Comparison of ENCODE assay signal across 8 cellular contexts in genomic region chr16:1812732-1813163, GRCh38. TPM values are rescaled to one million over a fixed set of nuclear protein-coding genes. Genes with fewer than 3 reads are reported as not detected.
DNase-seq lines count a peak whose midpoint lies in the region; ATAC-seq and TF ChIP-seq lines count a peak whose summit lies in the region.

No MANE protein-coding gene starts in this region.

- H3K4me3 Mint-ChIP-seq in glutamatergic neuron (ENCODE audit: unreplicated experiment) (no peak overlapping the region), mesothelial cell of epicardium (no peak overlapping the region)

- in situ Hi-C loops in ACHN (cut with HindIII; ENCODE audit: low pct_ligation_motif_present, low pct_unique_long_range_greater_than_20kb, low sequenced_read_pairs) = no loop called here

- H3F3A ChIP-seq in OCI-LY1 (ENCODE audit: insufficient read depth, low read length) = no peaks in the 10 kb centered on the region

- no peak overlapping the region for H3K4me2 ChIP-seq in OCI-LY1 (ENCODE audit: low read length)

- TF ChIP-seq CTCF in OCI-LY1 (IDR thresholded peaks at IDR 0.05; ENCODE audit: low read length) (peak; percentile 38; the same call in 1 of the 2 replicates), glutamatergic neuron (IDR thresholded peaks at IDR 0.05; ENCODE audit: partially characterized antibody, unreplicated experiment) (no peak), mesothelial cell of epicardium (IDR thresholded peaks at IDR 0.05; ENCODE audit: unreplicated experiment) (no peak)

- no peak for ATAC-seq in HG02970 (IDR thresholded peaks at IDR 0.05; ENCODE audit: low FRiP score, unreplicated experiment)

- no peak overlapping the region for H2AFZ ChIP-seq in OCI-LY1 (ENCODE audit: low read length)

- H3K9me3 ChIP-seq in OCI-LY1 (ENCODE audit: low read length) = no peaks in the 10 kb centered on the region

- H3K27me3 Mint-ChIP-seq in glutamatergic neuron (ENCODE audit: unreplicated experiment) (peaks cover 1% of the 10 kb centered on the region), mesothelial cell of epicardium (ENCODE audit: low read depth) (no peaks in the 10 kb centered on the region)

- no peaks in the 10 kb centered on the region; the same call in none of the 2 replicates for H3K36me3 ChIP-seq in H7 (replicated peaks; ENCODE audit: control insufficient read depth, insufficient read depth, low read length)
- no peaks in the 10 kb centered on the region for H3K36me3 ChIP-seq in OCI-LY1 (ENCODE audit: insufficient read depth, low read length)

- H3K36me3 Mint-ChIP-seq in glutamatergic neuron (ENCODE audit: unreplicated experiment) = no peaks in the 10 kb centered on the region
- H3K36me3 Mint-ChIP-seq in mesothelial cell of epicardium = peaks cover 18% of the 10 kb centered on the region

- H3K4me3 ChIP-seq in H7 (ENCODE audit: insufficient read depth, low read depth, low read length) = no peak overlapping the region
- no peak overlapping the region for H3K4me3 ChIP-seq in OCI-LY1 (ENCODE audit: low read depth, low read length, poor library complexity, severe bottlenecking)

- no peak overlapping the region for H3K27ac ChIP-seq in OCI-LY1 (ENCODE audit: low read depth, low read length, poor library complexity, severe bottlenecking)

- H3K27me3 ChIP-seq in H7 (ENCODE audit: control insufficient read depth, insufficient read depth, low read length) (no peaks in the 10 kb centered on the region), OCI-LY1 (ENCODE audit: insufficient read depth, low read length) (no peaks in the 10 kb centered on the region)

- H3K79me2 ChIP-seq in OCI-LY1 (ENCODE audit: insufficient read depth, low read length) = no peaks in the 10 kb centered on the region

- H3K9me2 ChIP-seq in OCI-LY1 (ENCODE audit: low read depth, low read length) = no peaks in the 10 kb centered on the region

- peak; percentile 19 for DNase-seq in ACHN
- DNase-seq in H7 = peak; percentile 88
- peak; percentile 43 for DNase-seq in activated naive CD4-positive, alpha-beta T cell treated with Interleukin-2 at 50 U/mL for 16 hours
- DNase-seq in glutamatergic neuron = peak; percentile 63
- peak; percentile 61 for DNase-seq in renal cortical epithelial cell (ENCODE audit: low read depth)
- DNase-seq in mesothelial cell of epicardium (ENCODE audit: low spot score in 2 of 2, unreplicated experiment in 2 of 2) = no peak

- no peak overlapping the region for H3K27ac Mint-ChIP-seq in glutamatergic neuron (ENCODE audit: unreplicated experiment)
- no peak overlapping the region for H3K27ac Mint-ChIP-seq in mesothelial cell of epicardium

- H3K4me1 Mint-ChIP-seq in glutamatergic neuron (ENCODE audit: low read depth, unreplicated experiment) (peaks cover 2% of the 10 kb centered on the region), mesothelial cell of epicardium (no peaks in the 10 kb centered on the region)

- no peak overlapping the region for H3K9ac ChIP-seq in OCI-LY1 (ENCODE audit: low read length)

- no peaks in the 10 kb centered on the region for H3K4me1 ChIP-seq in OCI-LY1 (ENCODE audit: insufficient read depth, low read length, severe bottlenecking)

- no peaks in the 10 kb centered on the region for H4K20me1 ChIP-seq in OCI-LY1 (ENCODE audit: insufficient read depth, low read length)

- peaks cover 6% of the 10 kb centered on the region for H3K9me3 Mint-ChIP-seq in glutamatergic neuron (ENCODE audit: unreplicated experiment)
- no peaks in the 10 kb centered on the region for H3K9me3 Mint-ChIP-seq in mesothelial cell of epicardium

RNA-seq across cellular contexts. Expression of gene HAGH, which starts 13.9 kb away (rescaled TPM):
- total RNA-seq in H7 (2014; rRNA removed; shearing (Covaris generic)) = 45.6 and 51.8 TPM in 2 replicates
- total RNA-seq in glutamatergic neuron (ENCODE audit: unreplicated experiment) (99.6 TPM), renal cortical epithelial cell (63.9 and 102 TPM in 2 replicates), mesothelial cell of epicardium (27.8 to 29.8 TPM (median 29.7 TPM) in 3 replicates)

RNA-seq across cellular contexts. Expression of gene FAHD1, which starts 14.3 kb away (rescaled TPM):
- 18.2 and 26.1 TPM in 2 replicates for total RNA-seq in H7 (2014; rRNA removed; shearing (Covaris generic))
- total RNA-seq in glutamatergic neuron (ENCODE audit: unreplicated experiment) (26.5 TPM), renal cortical epithelial cell (84.9 and 109 TPM in 2 replicates), mesothelial cell of epicardium (21.3 to 24.1 TPM (median 23.1 TPM) in 3 replicates)

RNA-seq across cellular contexts. Expression of gene IGFALS, which starts 19.2 kb away (rescaled TPM):
- total RNA-seq in H7 (2014; rRNA removed; shearing (Covaris generic)) = not detected in 2 replicates
- total RNA-seq in glutamatergic neuron (ENCODE audit: unreplicated experiment) (0.39 TPM), renal cortical epithelial cell (0.05 TPM in 1 of 2 replicates, not detected in the other), mesothelial cell of epicardium (0.34 to 0.63 TPM (median 0.35 TPM) in 3 replicates)

RNA-seq across cellular contexts. Expression of gene NUBP2, which starts 30.0 kb away (rescaled TPM):
- total RNA-seq in H7 (2014; rRNA removed; shearing (Covaris generic)) = 138 and 152 TPM in 2 replicates
- 66.1 TPM for total RNA-seq in glutamatergic neuron (ENCODE audit: unreplicated experiment)
- total RNA-seq in renal cortical epithelial cell = 58.2 and 85.3 TPM in 2 replicates
- 62.9 to 65.3 TPM (median 63.6 TPM) in 3 replicates for total RNA-seq in mesothelial cell of epicardium

RNA-seq across cellular contexts. Expression of gene SPSB3, which starts 30.4 kb away (rescaled TPM):
- 43.3 and 60.4 TPM in 2 replicates for total RNA-seq in H7 (2014; rRNA removed; shearing (Covaris generic))
- 80.4 TPM for total RNA-seq in glutamatergic neuron (ENCODE audit: unreplicated experiment)
- 53.2 and 60.8 TPM in 2 replicates for total RNA-seq in renal cortical epithelial cell
- 49.6 to 51.4 TPM (median 50.0 TPM) in 3 replicates for total RNA-seq in mesothelial cell of epicardium

Comparison
In these comparisons a context has a peak if more than half of its experiments do, and no peak if none do; other contexts are left out.
1. DNase-seq: peak in ACHN (single experiment), H7 (single experiment), activated naive CD4-positive, alpha-beta T cell treated with Interleukin-2 at 50 U/mL for 16 hours (single experiment), glutamatergic neuron (single experiment) and renal cortical epithelial cell (single experiment); none in mesothelial cell of epicardium (0 of 2).